In the genomic region with DNA sequence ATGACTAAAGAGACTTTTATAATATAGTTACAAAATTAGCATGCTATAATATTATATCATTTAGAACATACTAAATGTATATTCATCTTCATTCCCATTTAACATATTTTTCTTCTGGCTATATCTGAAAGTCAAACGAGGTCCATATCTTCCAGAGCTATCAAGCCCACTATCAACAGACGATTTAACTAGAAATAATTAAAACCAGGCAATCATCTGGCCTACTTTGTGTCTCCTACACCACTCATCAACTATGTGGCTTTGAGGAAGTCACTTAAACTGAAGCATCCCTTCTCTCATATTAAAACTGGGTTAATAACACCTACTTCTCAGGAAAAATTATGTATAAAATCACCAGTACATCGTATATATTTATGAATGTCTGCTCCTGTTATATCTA, we compare ENCODE assay signal across 3 cellular contexts.
"Had no signal": no experiment of that assay in that cellular context is flagged by ENCODE, and none has a peak within 500 bp of the region (broad histone marks: within the 10 kb centered on the region; RNA-seq: fewer than 3 reads in every experiment).

No MANE protein-coding gene starts in this region.

- DNase-seq: GDM1, GF-D8 had no signal

- H3K4me3 ChIP-seq: GM12878 had no signal

- ATAC-seq: GM12878 had no signal
